Comparison of ENCODE assay signal across 11 cellular contexts in the genomic region with DNA sequence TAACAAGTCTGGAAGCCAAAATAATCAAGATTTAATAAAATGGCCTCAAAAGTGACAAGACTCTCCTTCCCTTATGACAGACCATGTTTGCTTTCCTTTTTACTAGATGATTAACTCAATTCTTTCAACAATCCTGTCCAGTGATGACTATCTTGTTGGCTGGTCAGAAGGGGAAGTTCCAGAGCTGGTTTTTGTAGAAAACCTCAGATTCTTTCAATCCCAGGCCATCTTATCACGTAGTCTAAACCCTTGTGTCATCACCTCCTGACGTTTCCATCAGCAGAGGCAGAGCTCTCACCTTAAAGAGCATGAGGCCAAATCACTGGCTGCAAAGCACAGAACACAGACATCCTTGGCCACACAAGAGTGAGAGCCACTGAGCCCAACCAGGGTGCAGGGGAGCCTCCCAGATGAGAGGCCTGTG.
DNase-seq lines count a peak whose midpoint lies in the region; ATAC-seq, FAIRE-seq and TF ChIP-seq lines count a peak whose summit lies in the region.
"Had no signal": no experiment of that assay in that cellular context is flagged by ENCODE, and none has a peak within 500 bp of the region (broad histone marks: within the 10 kb centered on the region; RNA-seq: fewer than 3 reads in every experiment).

No MANE protein-coding gene starts in this region.

- H3K27ac Mint-ChIP-seq in activated CD4-positive, alpha-beta memory T cell treated with anti-CD3 and anti-CD28 coated beads, Interleukin-2, amount 10 ng/mL, durations not matched to agents 7 days and 5 days, result peak overlapping the region; percentile 83

- POLR2A ChIA-PET in activated CD4-positive, alpha-beta memory T cell treated with anti-CD3 and anti-CD28 coated beads, Interleukin-2, amount 10 ng/mL, durations not matched to agents 7 days and 5 days (lab: Charles Lee), result interaction anchor here (1.5 to 1.8 kb wide), 2 partner anchors 29 to 125 kb away, joined by 3 to 7 read pairs; partner anchors contain the start of gene ANKRD11

- H3K27me3 Mint-ChIP-seq in activated CD4-positive, alpha-beta memory T cell treated with anti-CD3 and anti-CD28 coated beads, Interleukin-2, amount 10 ng/mL, durations not matched to agents 7 days and 5 days, result no peaks in the 10 kb centered on the region

- H3K36me3 Mint-ChIP-seq in activated CD4-positive, alpha-beta memory T cell treated with anti-CD3 and anti-CD28 coated beads, Interleukin-2, amount 10 ng/mL, durations not matched to agents 7 days and 5 days (ENCODE audit: low read depth), result peaks cover 32% of the 10 kb centered on the region

- no peak for ATAC-seq in HG03045 (IDR thresholded peaks at IDR 0.05; ENCODE audit: unreplicated experiment)
- no peak for ATAC-seq in GM21526 (IDR thresholded peaks at IDR 0.05; ENCODE audit: low FRiP score, unreplicated experiment)

- no peak overlapping the region for H3K4me3 ChIP-seq in AG10803 (ENCODE audit: low read length)

- CTCF ChIA-PET in activated CD4-positive, alpha-beta memory T cell treated with anti-CD3 and anti-CD28 coated beads, Interleukin-2, amount 10 ng/mL, durations not matched to agents 7 days and 5 days (lab: Charles Lee), result no interaction called here

- no peak overlapping the region for H3K27ac ChIP-seq in caudate nucleus (ENCODE audit: low read depth, low read length)

- peak; percentile 52 for DNase-seq in AG10803 (ENCODE audit: low read depth)
- DNase-seq in GM18507 (ENCODE audit: extremely low spot score, insufficient read length, low read depth), result peak; percentile 28
- DNase-seq in activated CD4-positive, alpha-beta memory T cell treated with anti-CD3 and anti-CD28 coated beads, Interleukin-2, amount 10 ng/mL, durations not matched to agents 7 days and 5 days, result no peak
- DNase-seq in kidney glomerular epithelial cell (lab: John Stamatoyannopoulos, UW), result peak; percentile 53
- no peak for DNase-seq in caudate nucleus (lab: John Stamatoyannopoulos, UW)
- DNase-seq in NCI-H446 (lab: John Stamatoyannopoulos, UW), result no peak
- DNase-seq: stimulated activated CD4-positive, alpha-beta T cell treated with anti-CD3 and anti-CD28 coated beads, Interleukin-1b, Interleukin-23, amount 100 ng/mL, for 48 hours had no signal

- H3K4me3 Mint-ChIP-seq in activated CD4-positive, alpha-beta memory T cell treated with anti-CD3 and anti-CD28 coated beads, Interleukin-2, amount 10 ng/mL, durations not matched to agents 7 days and 5 days, result no peak overlapping the region

- H3K9me3 Mint-ChIP-seq in activated CD4-positive, alpha-beta memory T cell treated with anti-CD3 and anti-CD28 coated beads, Interleukin-2, amount 10 ng/mL, durations not matched to agents 7 days and 5 days, result no peaks in the 10 kb centered on the region

- peak; percentile 80 for FAIRE-seq in GM18507 (lab: Jason Lieb, UNC)
- FAIRE-seq: colon, TTC549 had no signal

- TF ChIP-seq CTCF in AG10803 (conservative IDR thresholded peaks at IDR 0.05; ENCODE audit: low read length), result no peak

- peaks cover 94% of the 10 kb centered on the region for H3K4me1 Mint-ChIP-seq in activated CD4-positive, alpha-beta memory T cell treated with anti-CD3 and anti-CD28 coated beads, Interleukin-2, amount 10 ng/mL, durations not matched to agents 7 days and 5 days

Comparison
In these comparisons a context has a peak if more than half of its experiments do, and no peak if none do; other contexts are left out.
1. DNase-seq: peak in AG10803 (single experiment), GM18507 (single experiment) and kidney glomerular epithelial cell (single experiment); none in activated CD4-positive, alpha-beta memory T cell treated with anti-CD3 and anti-CD28 coated beads, Interleukin-2, amount 10 ng/mL, durations not matched to agents 7 days and 5 days (single experiment), caudate nucleus (0 of 61) and NCI-H446 (0 of 2).